In the genomic region with DNA sequence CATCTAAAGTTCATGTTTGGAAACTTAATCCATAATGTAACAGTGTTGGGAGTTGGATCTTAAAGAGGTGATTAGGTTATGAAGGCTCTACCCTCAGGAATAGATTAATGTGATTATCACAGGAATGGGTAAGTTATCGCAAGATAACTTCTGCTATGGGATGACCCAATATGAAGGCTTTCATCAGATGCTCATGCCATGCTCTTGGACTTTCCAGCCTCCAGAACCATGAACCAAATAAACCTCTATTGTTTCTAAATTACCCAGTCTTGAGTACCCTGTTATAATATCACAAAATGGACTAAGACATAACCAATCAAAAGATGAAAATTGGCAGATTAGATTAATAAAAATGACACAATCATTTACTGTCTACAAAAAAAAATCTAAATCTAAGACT, we compare ENCODE assay signal across 1 cellular context.
TF ChIP-seq lines count a peak whose summit lies in the region.

No MANE protein-coding gene starts in this region.

TF ChIP-seq in HCT116, 20 proteins besides CTCF, POLR2A, EP300 and RAD21 (continued from another document):
- TF ChIP-seq, protein P1, sequence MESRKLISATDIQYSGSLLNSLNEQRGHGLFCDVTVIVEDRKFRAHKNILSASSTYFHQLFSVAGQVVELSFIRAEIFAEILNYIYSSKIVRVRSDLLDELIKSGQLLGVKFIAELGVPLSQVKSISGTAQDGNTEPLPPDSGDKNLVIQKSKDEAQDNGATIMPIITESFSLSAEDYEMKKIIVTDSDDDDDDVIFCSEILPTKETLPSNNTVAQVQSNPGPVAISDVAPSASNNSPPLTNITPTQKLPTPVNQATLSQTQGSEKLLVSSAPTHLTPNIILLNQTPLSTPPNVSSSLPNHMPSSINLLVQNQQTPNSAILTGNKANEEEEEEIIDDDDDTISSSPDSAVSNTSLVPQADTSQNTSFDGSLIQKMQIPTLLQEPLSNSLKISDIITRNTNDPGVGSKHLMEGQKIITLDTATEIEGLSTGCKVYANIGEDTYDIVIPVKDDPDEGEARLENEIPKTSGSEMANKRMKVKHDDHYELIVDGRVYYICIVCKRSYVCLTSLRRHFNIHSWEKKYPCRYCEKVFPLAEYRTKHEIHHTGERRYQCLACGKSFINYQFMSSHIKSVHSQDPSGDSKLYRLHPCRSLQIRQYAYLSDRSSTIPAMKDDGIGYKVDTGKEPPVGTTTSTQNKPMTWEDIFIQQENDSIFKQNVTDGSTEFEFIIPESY (IDR thresholded peaks at IDR 0.05; ENCODE audit: extremely low read depth, insufficient replicate concordance, low read length), result no peak
- TF ChIP-seq YY1 (IDR thresholded peaks at IDR 0.05; ENCODE audit: extremely low read depth, insufficient replicate concordance, low read depth, low read length) (no peak), SRF (IDR thresholded peaks at IDR 0.05; ENCODE audit: low read depth) (no peak), ZNF274 (IDR thresholded peaks at IDR 0.05; ENCODE audit: low read depth, low read length) (no peak), SP1 (IDR thresholded peaks at IDR 0.05; ENCODE audit: low read depth) (no peak), ZFX (IDR thresholded peaks at IDR 0.05) (no peak)
